30 cellular contexts compared by ENCODE assay signal in genomic region chr12:116504438-116504837, GRCh38. TPM values are rescaled to one million over a fixed set of nuclear protein-coding genes. Genes with fewer than 3 reads are reported as not detected.
"Had no signal": no experiment of that assay in that cellular context is flagged by ENCODE, and none has a peak within 500 bp of the region (broad histone marks: within the 10 kb centered on the region; RNA-seq: fewer than 3 reads in every experiment).

No MANE protein-coding gene starts in this region.

- H3K4me3 Mint-ChIP-seq: naive B cell; naive thymus-derived CD8-positive, alpha-beta T cell; natural killer cell treated with Interleukin-12 subunit alpha and Interleukin-12 subunit beta and Interleukin-15 and Interleukin-18, amount 100 ng/mL, for 72 hours; neural progenitor cell; stimulated activated memory B cell treated with anti-CD40 and anti-IgM and Interleukin-4, amounts not matched to agents 10 μg/mL and 1 μg/mL and 100 μg/mL, for 72 hours; stimulated activated naive CD8-positive, alpha-beta T cell treated with anti-CD3 and anti-CD28 coated beads, Interleukin-15, amount 100 ng/mL, for 72 hours; type B pancreatic cell had no signal

- H3K36me3 ChIP-seq: neural progenitor cell, ovary, suprapubic skin, transverse colon, upper lobe of right lung, vagina had no signal

- H3K9me3 ChIP-seq: ovary, psoas muscle, suprapubic skin, testis, transverse colon, upper lobe of right lung, vagina had no signal

- H3K4me1 ChIP-seq: parathyroid adenoma, psoas muscle had no signal

- H3K27me3 ChIP-seq: ovary, suprapubic skin, testis, upper lobe of right lung, vagina had no signal

- H3K4me3 ChIP-seq: neural progenitor cell, ovary, psoas muscle, skin epidermis, suprapubic skin, testis, transverse colon, upper lobe of right lung, vagina had no signal

- H3K27ac ChIP-seq: neural progenitor cell, ovary, parathyroid adenoma, psoas muscle, testis, transverse colon, upper lobe of right lung, vagina had no signal

- H2AFZ ChIP-seq: neural progenitor cell, parathyroid adenoma had no signal

- H3K4me2 ChIP-seq: neural progenitor cell had no signal

- H3K9ac ChIP-seq: neural progenitor cell, parathyroid adenoma had no signal

- H3K9me3 Mint-ChIP-seq: naive B cell; naive thymus-derived CD8-positive, alpha-beta T cell; natural killer cell treated with Interleukin-12 subunit alpha and Interleukin-12 subunit beta and Interleukin-15 and Interleukin-18, amount 100 ng/mL, for 72 hours; neural progenitor cell; stimulated activated memory B cell treated with anti-CD40 and anti-IgM and Interleukin-4, amounts not matched to agents 10 μg/mL and 1 μg/mL and 100 μg/mL, for 72 hours; stimulated activated naive CD8-positive, alpha-beta T cell treated with anti-CD3 and anti-CD28 coated beads, Interleukin-15, amount 100 ng/mL, for 72 hours; type B pancreatic cell had no signal

- DNase-seq: naive B cell; naive thymus-derived CD8-positive, alpha-beta T cell; occipital lobe; posterior cingulate gyrus; psoas muscle; right cardiac atrium; stimulated activated CD4-positive, alpha-beta T cell treated with anti-CD3 and anti-CD28 coated beads, Interleukin-12 subunit alpha, Interleukin-12 subunit beta, amount 100 ng/mL, for 4 hours; stimulated activated CD4-positive, alpha-beta T cell treated with anti-CD3 and anti-CD28 coated beads, Interleukin-1b, Interleukin-23, amount 100 ng/mL, for 48 hours; stimulated activated CD4-positive, alpha-beta T cell treated with anti-CD3 and anti-CD28 coated beads, Interleukin-4, amount 100 ng/mL, for 1 hour; stimulated activated CD4-positive, alpha-beta T cell treated with anti-CD3 and anti-CD28 coated beads, Interleukin-4, amount 100 ng/mL, for 4 hours; stimulated activated CD8-positive, alpha-beta memory T cell treated with anti-CD3 and anti-CD28 coated beads, Interleukin-4, amount 100 ng/mL, for 48 hours; stimulated activated naive CD4-positive, alpha-beta T cell; stimulated activated naive CD8-positive, alpha-beta T cell treated with anti-CD3 and anti-CD28 coated beads, Interleukin-15, amount 100 ng/mL, for 72 hours; stimulated activated naive CD8-positive, alpha-beta T cell treated with anti-CD3 and anti-CD28 coated beads, Interleukin-15, Interleukin-2, amounts not matched to agents 100 U/mL and 50 U/mL, for 24 hours; substantia nigra; testis; transverse colon; upper lobe of right lung had no signal

- H3K79me2 ChIP-seq: parathyroid adenoma had no signal

- ATAC-seq: naive thymus-derived CD8-positive, alpha-beta T cell; natural killer cell treated with Interleukin-12 subunit alpha and Interleukin-12 subunit beta and Interleukin-15 and Interleukin-18, amount 100 ng/mL, for 72 hours; psoas muscle; right cardiac atrium; sciatic nerve; stimulated activated memory B cell treated with anti-CD40 and anti-IgM and Interleukin-4, amounts not matched to agents 10 μg/mL and 1 μg/mL and 100 μg/mL, for 72 hours; stimulated activated naive CD8-positive, alpha-beta T cell treated with anti-CD3 and anti-CD28 coated beads, Interleukin-15, amount 100 ng/mL, for 72 hours; stimulated activated naive CD8-positive, alpha-beta T cell treated with anti-CD3 and anti-CD28 coated beads, Interleukin-15, Interleukin-2, amounts not matched to agents 100 U/mL and 50 U/mL, for 24 hours; upper lobe of right lung had no signal

- H3K36me3 Mint-ChIP-seq: naive B cell; natural killer cell treated with Interleukin-12 subunit alpha and Interleukin-12 subunit beta and Interleukin-15 and Interleukin-18, amount 100 ng/mL, for 72 hours; neural progenitor cell; stimulated activated memory B cell treated with anti-CD40 and anti-IgM and Interleukin-4, amounts not matched to agents 10 μg/mL and 1 μg/mL and 100 μg/mL, for 72 hours; type B pancreatic cell had no signal

- H3K27ac Mint-ChIP-seq: naive B cell; naive thymus-derived CD8-positive, alpha-beta T cell; natural killer cell treated with Interleukin-12 subunit alpha and Interleukin-12 subunit beta and Interleukin-15 and Interleukin-18, amount 100 ng/mL, for 72 hours; neural progenitor cell; progenitor cell of endocrine pancreas; stimulated activated memory B cell treated with anti-CD40 and anti-IgM and Interleukin-4, amounts not matched to agents 10 μg/mL and 1 μg/mL and 100 μg/mL, for 72 hours; stimulated activated naive CD8-positive, alpha-beta T cell treated with anti-CD3 and anti-CD28 coated beads, Interleukin-15, amount 100 ng/mL, for 72 hours; type B pancreatic cell had no signal

- H3K27me3 Mint-ChIP-seq: stimulated activated memory B cell treated with anti-CD40 and anti-IgM and Interleukin-4, amounts not matched to agents 10 μg/mL and 1 μg/mL and 100 μg/mL, for 72 hours had no signal

RNA-seq across cellular contexts. Expression of gene MAP1LC3B2, which starts 54.7 kb away (rescaled TPM):
- total RNA-seq: upper lobe of right lung, urinary bladder, vagina had no signal
